In the genomic region with DNA sequence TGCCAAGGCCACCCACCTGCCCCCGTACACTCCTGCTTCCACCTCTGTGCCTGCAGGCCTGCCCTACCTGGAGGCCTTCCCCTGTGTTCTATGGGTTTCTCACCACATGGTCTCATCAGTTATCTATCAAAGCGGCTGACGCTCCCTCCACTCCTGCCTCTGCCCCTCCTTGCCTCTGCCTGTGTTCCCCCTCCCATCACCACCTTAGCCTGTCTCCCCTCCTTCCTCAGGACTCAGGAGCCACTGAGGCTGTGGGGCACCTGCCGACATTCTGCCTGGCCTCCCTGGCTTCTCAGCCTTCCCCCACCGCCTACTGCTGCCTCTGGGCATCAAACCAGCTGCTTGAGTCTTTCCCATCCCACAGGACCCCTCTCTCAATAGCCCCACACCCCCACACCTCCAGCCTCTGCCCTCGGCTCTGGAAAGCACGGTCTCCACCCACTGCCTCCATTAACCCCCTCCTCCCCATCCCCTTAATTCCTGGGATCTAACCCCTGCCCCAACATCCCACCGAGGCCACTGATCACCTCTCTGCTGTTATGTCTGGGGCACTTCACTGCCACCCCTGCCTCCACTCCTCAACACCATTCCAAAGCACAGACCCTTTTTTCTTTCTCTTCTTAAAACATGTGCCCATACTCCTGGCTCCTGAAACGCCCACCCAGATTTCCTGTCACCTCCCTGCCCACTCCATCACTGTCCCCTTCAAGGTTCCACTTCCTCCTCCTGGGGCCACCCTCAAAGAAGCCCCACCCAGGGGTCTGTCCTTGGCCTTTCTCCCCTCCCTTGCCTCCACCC, we compare ENCODE assay signal across 12 cellular contexts. TPM values are rescaled to one million over a fixed set of nuclear protein-coding genes. Genes with fewer than 3 reads are reported as not detected.
DNase-seq lines count a peak whose midpoint lies in the region; ATAC-seq and TF ChIP-seq lines count a peak whose summit lies in the region.
"Had no signal": no experiment of that assay in that cellular context is flagged by ENCODE, and none has a peak within 500 bp of the region (broad histone marks: within the 10 kb centered on the region; RNA-seq: fewer than 3 reads in every experiment).

No MANE protein-coding gene starts in this region.

- intact Hi-C loops in CD14-positive monocyte (cut with micrococcal nuclease): no loop called here

- H3K4me3 ChIP-seq in GM23248: peak overlapping the region; percentile 23; the same call in 1 of the 2 replicates

- H3K9me3 Mint-ChIP-seq in activated naive CD8-positive, alpha-beta T cell treated with anti-CD3 and anti-CD28 coated beads, Interleukin-2, amount 10 ng/mL, durations not matched to agents 7 days and 5 days: no peaks in the 10 kb centered on the region
- no peaks in the 10 kb centered on the region for H3K9me3 Mint-ChIP-seq in naive B cell
- H3K9me3 Mint-ChIP-seq in T-cell: no peaks in the 10 kb centered on the region
- peaks cover 0 to 7% (median 0%) of the 10 kb centered on the region in 7 donors for H3K9me3 Mint-ChIP-seq in CD14-positive monocyte
- no peaks in the 10 kb centered on the region for H3K9me3 Mint-ChIP-seq in nephron progenitor cell

- peaks cover 47% of the 10 kb centered on the region for H3K4me1 Mint-ChIP-seq in activated naive CD8-positive, alpha-beta T cell treated with anti-CD3 and anti-CD28 coated beads, Interleukin-2, amount 10 ng/mL, durations not matched to agents 7 days and 5 days
- peaks cover 74 to 84% (median 77%) of the 10 kb centered on the region in 3 donors for H3K4me1 Mint-ChIP-seq in naive B cell
- H3K4me1 Mint-ChIP-seq in T-cell: peaks cover 4 to 25% (median 15%) of the 10 kb centered on the region in 3 donors
- peaks cover 33% of the 10 kb centered on the region for H3K4me1 Mint-ChIP-seq in CD14-positive monocyte
- H3K4me1 Mint-ChIP-seq in nephron progenitor cell: peaks cover 77% of the 10 kb centered on the region

- DNase-seq in CD1c-positive myeloid dendritic cell (ENCODE audit: extremely low spot score) (peak; percentile 44), GM23248 (no peak), naive B cell (no peak), T-cell (no peak), CD14-positive monocyte (ENCODE audit: low spot score) (no peak), nephron progenitor cell (no peak)
- no peak for DNase-seq in activated naive CD8-positive, alpha-beta T cell treated with anti-CD3 and anti-CD28 coated beads, Interleukin-2, amount 10 ng/mL, durations not matched to agents 7 days and 5 days
- DNase-seq: activated CD4-positive, alpha-beta T cell treated with anti-CD3 and anti-CD28 coated beads, Interleukin-2, amount 50 U/mL, for 1 hour; NCI-H1092; NCI-H82 had no signal

- peaks cover 39% of the 10 kb centered on the region for H3F3A ChIP-seq in GM23248 (ENCODE audit: insufficient read depth)

- peak overlapping the region; percentile 10 for H3K4me3 Mint-ChIP-seq in activated naive CD8-positive, alpha-beta T cell treated with anti-CD3 and anti-CD28 coated beads, Interleukin-2, amount 10 ng/mL, durations not matched to agents 7 days and 5 days
- H3K4me3 Mint-ChIP-seq in naive B cell (peak overlapping the region in 6 of 8 donors; percentile 36 to 87 (median 58)), T-cell (no peak overlapping the region), CD14-positive monocyte (peak overlapping the region in 1 of 2 donors; percentile 59), nephron progenitor cell (no peak overlapping the region)

- in situ Hi-C loops in GM23248 (cut with MboI): no loop called here

- no peaks in the 10 kb centered on the region for H4K20me1 ChIP-seq in GM23248 (ENCODE audit: insufficient read depth)

- H3K36me3 Mint-ChIP-seq in activated naive CD8-positive, alpha-beta T cell treated with anti-CD3 and anti-CD28 coated beads, Interleukin-2, amount 10 ng/mL, durations not matched to agents 7 days and 5 days: no peaks in the 10 kb centered on the region
- H3K36me3 Mint-ChIP-seq in naive B cell (no peaks in the 10 kb centered on the region), T-cell (no peaks in the 10 kb centered on the region), CD14-positive monocyte (no peaks in the 10 kb centered on the region), nephron progenitor cell (ENCODE audit: low read depth) (no peaks in the 10 kb centered on the region)

- H2AFZ ChIP-seq in GM23248: peak overlapping the region; percentile 58

- peaks cover 46% of the 10 kb centered on the region for H3K4me1 ChIP-seq in GM23248 (ENCODE audit: insufficient read depth)

- no peak for ATAC-seq in activated naive CD8-positive, alpha-beta T cell treated with anti-CD3 and anti-CD28 coated beads, Interleukin-2, amount 10 ng/mL, durations not matched to agents 7 days and 5 days (ENCODE audit: low read depth)
- ATAC-seq in naive B cell (ENCODE audit: low read depth in 2 of 2) (no peak), T-cell (replicated peaks in 1 of 4) (no peak)

- H3K4me2 ChIP-seq in GM23248 (ENCODE audit: unreplicated experiment): peak overlapping the region; percentile 85

- POLR2A ChIA-PET in activated naive CD8-positive, alpha-beta T cell treated with anti-CD3 and anti-CD28 coated beads, Interleukin-2, amount 10 ng/mL, durations not matched to agents 7 days and 5 days (lab: Charles Lee): no interaction called here
- POLR2A ChIA-PET in T-cell (lab: Charles Lee): no interaction called here

- no peaks in the 10 kb centered on the region for H3K9me3 ChIP-seq in GM23248 (ENCODE audit: low read depth)

- no peaks in the 10 kb centered on the region for H3K27me3 ChIP-seq in GM23248 (replicated peaks; ENCODE audit: insufficient read depth)

- H3K27me3 Mint-ChIP-seq in activated naive CD8-positive, alpha-beta T cell treated with anti-CD3 and anti-CD28 coated beads, Interleukin-2, amount 10 ng/mL, durations not matched to agents 7 days and 5 days: no peaks in the 10 kb centered on the region
- H3K27me3 Mint-ChIP-seq in naive B cell (no peaks in the 10 kb centered on the region), T-cell (no peaks in the 10 kb centered on the region), CD14-positive monocyte (ENCODE audit: low read depth in 3 of 3) (peaks cover 6 to 29% (median 28%) of the 10 kb centered on the region in 3 donors), nephron progenitor cell (ENCODE audit: low read depth, poor library complexity) (peaks cover 9% of the 10 kb centered on the region)

- H3K9ac ChIP-seq in GM23248: peak overlapping the region; percentile 76

- peak overlapping the region; percentile 72 for H3K27ac ChIP-seq in GM23248

- WGBS in GM23248 (ENCODE audit: low coverage in 1 of 2, low lambda C conversion rate in 2 of 2, missing lambda C conversion rate in 2 of 2), 2 experiments: 85 to 90% methylated on average over 7 to 9 of the region's 9 CpGs

- H3K79me2 ChIP-seq in GM23248 (ENCODE audit: insufficient read depth): no peaks in the 10 kb centered on the region

- no peaks in the 10 kb centered on the region for H3K36me3 ChIP-seq in GM23248 (ENCODE audit: low read depth)

- CTCF ChIA-PET in T-cell (lab: Charles Lee): interaction anchor here in 1 of 2 donors (0.7 kb wide), 1 partner anchor 23 kb away, joined by 4 read pairs; no protein-coding TSS in a partner anchor

- no peaks in the 10 kb centered on the region for H3K9me2 ChIP-seq in GM23248 (ENCODE audit: insufficient read depth)

- peak overlapping the region; percentile 83 for H3K27ac Mint-ChIP-seq in activated naive CD8-positive, alpha-beta T cell treated with anti-CD3 and anti-CD28 coated beads, Interleukin-2, amount 10 ng/mL, durations not matched to agents 7 days and 5 days
- H3K27ac Mint-ChIP-seq in naive B cell (peak overlapping the region; percentile 72 to 96 (median 86)), T-cell (peak overlapping the region in 1 of 2 donors; percentile 48), CD14-positive monocyte (peak overlapping the region in 3 of 7 donors; percentile 40 to 78 (median 68)), nephron progenitor cell (no peak overlapping the region)

- no peak for TF ChIP-seq CTCF in CD14-positive monocyte (IDR thresholded peaks at IDR 0.05)
- no peak for TF ChIP-seq CTCF in nephron progenitor cell (IDR thresholded peaks at IDR 0.05)

RNA-seq across cellular contexts. Expression of gene CYP11A1, which starts 24.4 kb away (rescaled TPM):
- total RNA-seq in GM23248 (2014; rRNA removed; shearing (Covaris generic)): 0.25 and 0.32 TPM in 2 replicates
- polyA plus RNA-seq in GM23248 (2016; fragmentation: Nextera tagmentation; extraction: Ambion mirVana): 1.2 and 1.9 TPM in 2 replicates
- total RNA-seq in activated naive CD8-positive, alpha-beta T cell treated with anti-CD3 and anti-CD28 coated beads, Interleukin-2, amount 10 ng/mL, durations not matched to agents 7 days and 5 days: not detected
- not detected for polyA plus RNA-seq in naive B cell (ENCODE audit: low read depth in 6 of 6)
- total RNA-seq in T-cell: under 1 TPM in 3 of 5 donors, not detected in 2; 0.47 to 0.79 (median 0.49) TPM
- polyA plus RNA-seq in CD14-positive monocyte: not detected
- total RNA-seq: T-helper 2 cell treated with Interferon-gamma antibody and Interleukin-4, amounts not matched to agents 100 ng/mL and 5 ng/mL, for 36 hours had no signal
- polyA plus RNA-seq: keratinocyte had no signal

RNA-seq across cellular contexts. Expression of gene SEMA7A, which starts 42.0 kb away (rescaled TPM):
- total RNA-seq in GM23248 (2014; rRNA removed; shearing (Covaris generic)): 132 and 151 TPM in 2 replicates
- polyA plus RNA-seq in GM23248 (2016; fragmentation: Nextera tagmentation; extraction: Ambion mirVana) (41.2 and 42.3 TPM in 2 replicates), naive B cell (ENCODE audit: low read depth in 6 of 6) (1 to 10 TPM in 2 of 6 donors, under 1 TPM in 3, not detected in 1; 0.10 to 1.5 (median 0.62) TPM), CD14-positive monocyte (under 1 TPM; 0.04 to 0.15 TPM)
- total RNA-seq in activated naive CD8-positive, alpha-beta T cell treated with anti-CD3 and anti-CD28 coated beads, Interleukin-2, amount 10 ng/mL, durations not matched to agents 7 days and 5 days: 10 to 100 TPM; 15.2 to 15.8 TPM
- total RNA-seq in T-cell: 1 to 10 TPM; 2.0 to 4.7 (median 3.1) TPM

Comparison
In these comparisons a context has a peak if more than half of its experiments do, and no peak if none do; other contexts are left out.
1. H3K4me3 Mint-ChIP-seq: peak in activated naive CD8-positive, alpha-beta T cell treated with anti-CD3 and anti-CD28 coated beads, Interleukin-2, amount 10 ng/mL, durations not matched to agents 7 days and 5 days (single experiment) and naive B cell (6 of 8); none in T-cell (0 of 3) and nephron progenitor cell (single experiment).